16 cellular contexts compared by ENCODE assay signal in the genomic region with DNA sequence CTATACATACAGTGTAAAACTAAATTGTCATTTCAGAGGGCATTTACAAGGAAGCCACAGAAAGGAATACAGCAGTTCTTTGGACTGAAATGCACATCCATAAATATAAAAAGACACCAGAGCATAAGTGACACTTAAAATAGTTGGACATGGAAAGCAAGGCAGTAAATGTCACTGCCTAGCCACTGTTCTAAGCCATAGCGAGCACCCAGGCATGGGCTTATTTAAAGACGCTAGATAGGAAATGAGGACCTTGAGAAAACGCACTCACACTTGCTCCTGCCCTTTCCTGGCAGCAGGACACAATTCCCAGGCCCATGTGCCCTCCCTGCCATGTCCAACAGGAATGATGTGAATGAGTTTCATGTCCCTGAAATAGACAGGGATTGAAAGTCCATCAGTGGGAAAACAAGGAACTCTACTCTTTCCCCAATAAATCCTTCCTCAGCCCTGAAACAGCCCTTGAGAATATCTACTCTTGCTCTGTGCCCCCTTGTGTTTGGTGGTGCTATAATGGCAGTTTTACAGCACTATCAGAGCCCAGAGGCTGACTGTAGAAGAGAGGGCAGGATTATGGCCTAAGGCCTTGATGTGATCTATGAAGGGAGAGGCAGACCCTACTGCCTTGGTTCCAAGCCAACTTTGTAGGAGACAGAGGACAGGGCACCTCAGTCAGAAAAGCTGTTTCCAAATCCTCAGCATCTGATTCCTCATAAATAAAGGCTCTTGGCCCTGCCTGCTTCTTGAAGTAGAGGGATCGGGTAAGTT.
DNase-seq lines count a peak whose midpoint lies in the region; ATAC-seq, FAIRE-seq and TF ChIP-seq lines count a peak whose summit lies in the region.
"Had no signal": no experiment of that assay in that cellular context is flagged by ENCODE, and none has a peak within 500 bp of the region (broad histone marks: within the 10 kb centered on the region; RNA-seq: fewer than 3 reads in every experiment).

No MANE protein-coding gene starts in this region.

- H3K79me2 ChIP-seq in H1 (ENCODE audit: control insufficient read depth in 1 of 2, insufficient read depth in 2 of 2, low read length in 2 of 2) = no peaks in the 10 kb centered on the region

- H3K23ac ChIP-seq in H1 (ENCODE audit: insufficient read length) = no peak overlapping the region

- no peak overlapping the region for H2BK15ac ChIP-seq in H1 (ENCODE audit: low read length)

- H2BK12ac ChIP-seq in H1 (ENCODE audit: low read depth, low read length) = no peak overlapping the region

- peaks cover 3% of the 10 kb centered on the region for H3K9me3 ChIP-seq in left ventricle myocardium inferior (replicated peaks)
- H3K9me3 ChIP-seq in H1 (ENCODE audit: insufficient read depth in 2 of 2, low read depth in 1 of 2, low read length in 1 of 2) = peaks cover 8 to 9% of the 10 kb centered on the region in 2 experiments
- H3K9me3 ChIP-seq: Caco-2 had no signal

- H4K20me1 ChIP-seq in H1 (replicated peaks in 1 of 2; ENCODE audit: control insufficient read depth in 1 of 2, insufficient read depth in 2 of 2, low read length in 2 of 2) = no peaks in the 10 kb centered on the region

- no peak overlapping the region for H3K56ac ChIP-seq in H1 (replicated peaks; ENCODE audit: insufficient read length, low read depth, low read length)

- no peaks in the 10 kb centered on the region for H3K23me2 ChIP-seq in H1 (ENCODE audit: low read depth, low read length)

- no peak overlapping the region for H2BK5ac ChIP-seq in H1 (ENCODE audit: low read depth, low read length)

- FAIRE-seq in H1 (lab: Jason Lieb, UNC) = no peak

- H3K4me3 ChIP-seq in left ventricle myocardium inferior (no peak overlapping the region), H1 (ENCODE audit: extremely low read depth in 1 of 4, insufficient read depth in 2 of 4, low read depth in 3 of 4, low read length in 4 of 4) (no peak overlapping the region), retinal pigment epithelial cell (ENCODE audit: low read length) (no peak overlapping the region)

- H3K27me3 ChIP-seq in left ventricle myocardium inferior (ENCODE audit: low read depth) = no peaks in the 10 kb centered on the region
- H3K27me3 ChIP-seq in H1 (replicated peaks in 1 of 4; ENCODE audit: control insufficient read depth in 3 of 4, extremely low read depth in 1 of 4, insufficient read depth in 3 of 4, low read length in 3 of 4) = no peaks in the 10 kb centered on the region

- CTCF ChIA-PET in H1 (lab: Charles Lee; ENCODE audit: partially characterized antibody) = interaction anchor here (1.3 kb wide), 1 partner anchor 179 kb away, joined by 4 read pairs; no protein-coding TSS in a partner anchor

- no peak overlapping the region for H3K14ac ChIP-seq in H1 (ENCODE audit: insufficient read length)

- 0 out of 4 replicates have a peak, but pooled peaks of 1 of the 2 experiments have one; percentile 12 for TF ChIP-seq RAD21 in H1 (IDR thresholded peaks at IDR 0.05 in 1 of 2, conservative IDR thresholded peaks at IDR 0.05 in 1 of 2; ENCODE audit: low read depth in 2 of 2, low read length in 2 of 2)

- intact Hi-C loops in left ventricle myocardium superior (cut with micrococcal nuclease) (no loop called here), left ventricle myocardium inferior (cut with micrococcal nuclease) (no loop called here)

- POLR2A ChIA-PET in H1 (lab: Charles Lee; ENCODE audit: partially characterized antibody) = no interaction called here

- H3K27ac ChIP-seq in left ventricle myocardium inferior (replicated peaks) = no peak overlapping the region
- H3K27ac ChIP-seq in H1 (ENCODE audit: low read depth, low read length) = no peak overlapping the region

- no peak overlapping the region for H3K18ac ChIP-seq in H1 (ENCODE audit: extremely low read depth, low read length)

- H3K4me2 ChIP-seq in H1 (ENCODE audit: insufficient read depth in 1 of 2, low read depth in 2 of 2, low read length in 2 of 2) = no peak overlapping the region

- no peak for DNase-seq in left ventricle myocardium superior
- DNase-seq in left ventricle myocardium inferior = no peak
- DNase-seq in H1 (ENCODE audit: low read depth in 1 of 2, low spot score in 2 of 2) = no peak
- DNase-seq in retinal pigment epithelial cell (ENCODE audit: low read depth) = no peak
- no peak for DNase-seq in cerebellar nuclear complex (lab: John Stamatoyannopoulos, UW)
- no peak for DNase-seq in stimulated activated CD4-positive, alpha-beta T cell treated with anti-CD3 and anti-CD28 coated beads, Interleukin-2, amount 100 ng/mL, for 48 hours
- DNase-seq: ACHN; Caco-2; CD4-positive, CD25-positive, alpha-beta regulatory T cell; EL; H7; NCI-H1048; NCI-H226; NCI-H526; NK-92 treated with Interleukin-12 subunit alpha and Interleukin-12 subunit beta, amount 100 ng/mL, for 24 hours had no signal

- no peak overlapping the region for H4K8ac ChIP-seq in H1 (ENCODE audit: extremely low read depth, insufficient read depth, low read length)

- no peak overlapping the region for H2BK120ac ChIP-seq in H1 (replicated peaks; ENCODE audit: low read depth, low read length)

- H2AFZ ChIP-seq in H1 (ENCODE audit: low read length) = 0 out of 2 replicates have a peak overlapping the region, but pooled peaks have one; percentile 30

- WGBS in H1 (ENCODE audit: extremely low coverage in 1 of 2, insufficient coverage in 1 of 2, insufficient read length in 1 of 2, insufficient replicate concordance in 2 of 2, low coverage in 1 of 2, low lambda C conversion rate in 2 of 2, missing lambda C conversion rate in 1 of 2), 2 experiments = 93% methylated on average over 4 of the region's 4 CpGs; no CpG with 5 or more reads in 1 of the 2 experiments

- H3K36me3 ChIP-seq in left ventricle myocardium inferior (peaks cover 2% of the 10 kb centered on the region), H1 (ENCODE audit: control insufficient read depth in 2 of 4, insufficient read depth in 4 of 4, low read length in 3 of 4) (no peaks in the 10 kb centered on the region)

- H4K5ac ChIP-seq in H1 (ENCODE audit: insufficient read length, low read depth, low read length) = no peak overlapping the region

- H3K9ac ChIP-seq in H1 (replicated peaks in 1 of 4; ENCODE audit: extremely low read depth in 1 of 4, low read depth in 3 of 4, low read length in 3 of 4) = no peak overlapping the region

- no peak overlapping the region for H2AK5ac ChIP-seq in H1 (ENCODE audit: low read depth, low read length)

- H3K4me1 ChIP-seq in left ventricle myocardium inferior = peaks cover 22% of the 10 kb centered on the region
- no peaks in the 10 kb centered on the region for H3K4me1 ChIP-seq in H1 (replicated peaks in 1 of 4; ENCODE audit: control insufficient read depth in 3 of 4, insufficient read depth in 4 of 4, low read length in 3 of 4)
- H3K4me1 ChIP-seq: Caco-2 had no signal

- no peak for TF ChIP-seq EP300 in H1 (IDR thresholded peaks at IDR 0.05; ENCODE audit: borderline replicate concordance in 1 of 2, low read depth in 2 of 2, low read length in 2 of 2)

- TF ChIP-seq CTCF in left ventricle myocardium inferior (IDR thresholded peaks at IDR 0.05; ENCODE audit: borderline replicate concordance) (no peak), H1 (IDR thresholded peaks at IDR 0.05; ENCODE audit: control extremely low read depth in 1 of 3, insufficient read depth in 1 of 3, low read depth in 1 of 3, low read length in 3 of 3) (peak in 1 of 3 experiments; percentile 12; a peak in 1 of 4 replicates), retinal pigment epithelial cell (conservative IDR thresholded peaks at IDR 0.05; ENCODE audit: low read depth, low read length) (peak; percentile 3)

- H3K4ac ChIP-seq in H1 (replicated peaks; ENCODE audit: insufficient read length, low read depth, low read length) = no peak overlapping the region

- no peak for TF ChIP-seq POLR2A in H1 (IDR thresholded peaks at IDR 0.05; ENCODE audit: control extremely low read depth in 1 of 2, low read depth in 2 of 2, low read length in 2 of 2)

- no peaks in the 10 kb centered on the region for H3K79me1 ChIP-seq in H1 (ENCODE audit: low read depth, low read length)

- ATAC-seq in left ventricle myocardium superior = peak; percentile 83
- no peak for ATAC-seq in HG02759 (IDR thresholded peaks at IDR 0.05; ENCODE audit: unreplicated experiment)

- no peak overlapping the region for H2BK20ac ChIP-seq in H1 (ENCODE audit: low read length)

- no peak overlapping the region for H4K91ac ChIP-seq in H1 (replicated peaks; ENCODE audit: insufficient read length, low read length)

TF ChIP-seq in H1, 55 proteins besides CTCF, POLR2A, EP300 and RAD21 (continues in another document):
- TF ChIP-seq, protein P1, sequence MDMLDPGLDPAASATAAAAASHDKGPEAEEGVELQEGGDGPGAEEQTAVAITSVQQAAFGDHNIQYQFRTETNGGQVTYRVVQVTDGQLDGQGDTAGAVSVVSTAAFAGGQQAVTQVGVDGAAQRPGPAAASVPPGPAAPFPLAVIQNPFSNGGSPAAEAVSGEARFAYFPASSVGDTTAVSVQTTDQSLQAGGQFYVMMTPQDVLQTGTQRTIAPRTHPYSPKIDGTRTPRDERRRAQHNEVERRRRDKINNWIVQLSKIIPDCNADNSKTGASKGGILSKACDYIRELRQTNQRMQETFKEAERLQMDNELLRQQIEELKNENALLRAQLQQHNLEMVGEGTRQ (IDR thresholded peaks at IDR 0.05; ENCODE audit: low read length) = no peak
- TF ChIP-seq CBX5 (IDR thresholded peaks at IDR 0.05; ENCODE audit: low read depth, low read length) (no peak), TCF12 (IDR thresholded peaks at IDR 0.05; ENCODE audit: low read depth, low read length) (no peak), POLR2AphosphoS5 (IDR thresholded peaks at IDR 0.05; ENCODE audit: low read depth, low read length) (no peak), JUND (IDR thresholded peaks at IDR 0.05; ENCODE audit: low read length) (no peak), SUZ12 (IDR thresholded peaks at IDR 0.05; ENCODE audit: low read length) (no peak), SAP30 (IDR thresholded peaks at IDR 0.05; ENCODE audit: insufficient read depth, insufficient replicate concordance, low read length) (no peak), CTBP2 (IDR thresholded peaks at IDR 0.05; ENCODE audit: borderline replicate concordance, insufficient read depth, insufficient read length, low read length) (no peak)
- TF ChIP-seq, protein P2, sequence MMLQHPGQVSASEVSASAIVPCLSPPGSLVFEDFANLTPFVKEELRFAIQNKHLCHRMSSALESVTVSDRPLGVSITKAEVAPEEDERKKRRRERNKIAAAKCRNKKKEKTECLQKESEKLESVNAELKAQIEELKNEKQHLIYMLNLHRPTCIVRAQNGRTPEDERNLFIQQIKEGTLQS (IDR thresholded peaks at IDR 0.05; ENCODE audit: insufficient read depth, low read depth, low read length) = no peak
- TF ChIP-seq, protein P3, sequence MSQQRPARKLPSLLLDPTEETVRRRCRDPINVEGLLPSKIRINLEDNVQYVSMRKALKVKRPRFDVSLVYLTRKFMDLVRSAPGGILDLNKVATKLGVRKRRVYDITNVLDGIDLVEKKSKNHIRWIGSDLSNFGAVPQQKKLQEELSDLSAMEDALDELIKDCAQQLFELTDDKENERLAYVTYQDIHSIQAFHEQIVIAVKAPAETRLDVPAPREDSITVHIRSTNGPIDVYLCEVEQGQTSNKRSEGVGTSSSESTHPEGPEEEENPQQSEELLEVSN (IDR thresholded peaks at IDR 0.05) = no peak
